In the genomic region with DNA sequence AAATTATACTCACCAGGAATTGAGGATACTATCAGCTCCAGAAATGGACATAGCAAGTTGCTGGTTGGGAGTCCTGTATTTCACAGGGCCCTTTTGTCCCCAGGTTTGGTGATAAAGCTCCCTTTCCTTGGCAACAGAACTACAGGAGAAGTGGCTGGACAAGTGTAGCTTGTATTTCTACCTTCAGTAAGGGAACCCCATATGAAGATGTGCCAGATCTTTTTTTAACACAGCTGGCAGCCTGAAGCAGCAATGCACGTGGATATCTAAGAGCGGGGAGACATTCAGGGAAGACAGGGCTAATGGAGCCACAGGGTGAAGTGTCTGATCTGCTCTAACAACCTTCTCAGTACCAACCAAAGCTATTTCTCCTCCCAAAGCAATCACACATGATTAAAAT, we compare ENCODE assay signal across 17 cellular contexts.
"Had no signal": no experiment of that assay in that cellular context is flagged by ENCODE, and none has a peak within 500 bp of the region (broad histone marks: within the 10 kb centered on the region; RNA-seq: fewer than 3 reads in every experiment).

No MANE protein-coding gene starts in this region.

- H3K4me3 ChIP-seq: coronary artery, heart left ventricle, mucosa of descending colon, pancreas, right lobe of liver, tibial artery, upper lobe of left lung, uterus had no signal

- H3K27ac ChIP-seq: coronary artery, heart left ventricle, pancreas, right lobe of liver, tibial artery, upper lobe of left lung, uterus had no signal

- H3K27me3 ChIP-seq: heart left ventricle, pancreas, right lobe of liver, tibial artery, upper lobe of left lung, uterus had no signal

- H3K4me1 ChIP-seq: heart left ventricle, pancreas, right lobe of liver had no signal

- DNase-seq: effector CD4-positive, alpha-beta T cell; endodermal cell; heart left ventricle; hippocampal formation; left colon; mammary epithelial cell; mucosa of descending colon; natural killer cell; nucleus accumbens; pancreas; right lobe of liver; stimulated activated CD4-positive, alpha-beta T cell treated with anti-CD3 and anti-CD28 coated beads, Interleukin-4, amount 100 ng/mL, for 24 hours; tibial artery; upper lobe of left lung; uterus had no signal

- ATAC-seq: natural killer cell; right lobe of liver; stimulated activated memory B cell treated with anti-CD40 and anti-IgM and Interleukin-4, amounts not matched to agents 10 μg/mL and 1 μg/mL and 100 μg/mL, for 72 hours had no signal

- H3K36me3 ChIP-seq: heart left ventricle, pancreas, right lobe of liver, tibial artery, upper lobe of left lung, uterus had no signal

- H3K9me3 ChIP-seq: heart left ventricle, mucosa of descending colon, pancreas, right lobe of liver, tibial artery, upper lobe of left lung, uterus had no signal
